In the genomic region with DNA sequence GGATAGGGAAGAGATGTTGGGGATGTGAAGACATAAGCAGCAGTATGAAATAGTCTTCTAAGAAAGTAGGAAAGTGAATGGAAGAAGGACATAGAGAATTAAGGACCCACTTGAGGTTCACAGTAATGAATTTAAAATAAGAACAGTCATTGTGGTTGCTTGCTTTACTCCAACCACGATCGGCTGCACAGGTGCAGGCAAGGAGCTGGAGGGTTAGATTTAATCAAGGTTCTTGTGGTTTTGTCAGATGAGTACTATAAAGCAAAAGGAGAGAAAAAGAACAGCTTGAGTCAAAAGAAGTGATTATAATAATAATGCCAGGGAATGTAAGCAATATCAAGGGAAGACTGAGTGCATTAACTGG, we compare ENCODE assay signal across 8 cellular contexts. TPM values are rescaled to one million over a fixed set of nuclear protein-coding genes. Genes with fewer than 3 reads are reported as not detected.
DNase-seq lines count a peak whose midpoint lies in the region; ATAC-seq and TF ChIP-seq lines count a peak whose summit lies in the region.

No MANE protein-coding gene starts in this region.

- H3K4me3 Mint-ChIP-seq in glutamatergic neuron (ENCODE audit: unreplicated experiment), result no peak overlapping the region

- no peak for ATAC-seq in HG03439 (IDR thresholded peaks at IDR 0.05; ENCODE audit: unreplicated experiment)

- intact Hi-C loops in adrenal gland (cut with DNase I), result no loop called here

- no peaks in the 10 kb centered on the region for H3K27me3 Mint-ChIP-seq in glutamatergic neuron (ENCODE audit: unreplicated experiment)

- peak; percentile 71 for DNase-seq in activated CD4-positive, alpha-beta T cell treated with anti-CD3 and anti-CD28 coated beads for 48 hours
- DNase-seq in astrocyte of the spinal cord (ENCODE audit: low read depth, low spot score) (peak; percentile 31), adrenal gland (no peak), glutamatergic neuron (no peak), substantia nigra (lab: John Stamatoyannopoulos, UW) (no peak)
- peak in 2 of 3 experiments; percentile 15 to 41 for DNase-seq in stimulated activated CD4-positive, alpha-beta T cell treated with anti-CD3 and anti-CD28 coated beads, TNF-alpha, amount 100 ng/mL, for 24 hours (ENCODE audit: low read depth in 3 of 3)

- H3K4me1 Mint-ChIP-seq in glutamatergic neuron (ENCODE audit: low read depth, unreplicated experiment), result no peaks in the 10 kb centered on the region

- no peak overlapping the region for H3K27ac Mint-ChIP-seq in glutamatergic neuron (ENCODE audit: unreplicated experiment)

- H3K27ac ChIP-seq in KOPT-K1 (ENCODE audit: low read depth, low read length, poor library complexity, severe bottlenecking), result peak overlapping the region; percentile 62
- no peak overlapping the region for H3K27ac ChIP-seq in adrenal gland
- H3K27ac ChIP-seq in substantia nigra (ENCODE audit: low read depth, low read length, poor library complexity, severe bottlenecking), result no peak overlapping the region

- H3K36me3 Mint-ChIP-seq in glutamatergic neuron (ENCODE audit: unreplicated experiment), result no peaks in the 10 kb centered on the region

- H3K4me3 ChIP-seq in astrocyte of the spinal cord (ENCODE audit: low read depth, low read length) (no peak overlapping the region), adrenal gland (no peak overlapping the region)

- TF ChIP-seq POLR2A in adrenal gland (IDR thresholded peaks at IDR 0.05), result no peak

- H3K9me3 Mint-ChIP-seq in glutamatergic neuron (ENCODE audit: unreplicated experiment), result peaks cover 1% of the 10 kb centered on the region

- TF ChIP-seq CTCF in astrocyte of the spinal cord (IDR thresholded peaks at IDR 0.05; ENCODE audit: low read depth, low read length) (no peak), adrenal gland (IDR thresholded peaks at IDR 0.05) (no peak), glutamatergic neuron (IDR thresholded peaks at IDR 0.05; ENCODE audit: partially characterized antibody, unreplicated experiment) (no peak)

- WGBS in adrenal gland, 4 donors, result 75 to 87% (median 78%) methylated on average over 2 of the region's 2 CpGs

- H3K36me3 ChIP-seq in KOPT-K1 (ENCODE audit: insufficient read depth, low read length) (peaks cover 40% of the 10 kb centered on the region), adrenal gland (replicated peaks in 1 of 2) (peaks cover 0 to 18% of the 10 kb centered on the region in 2 donors)

- in situ Hi-C loops in astrocyte of the spinal cord (cut with HindIII; ENCODE audit: low sequenced_read_pairs), result no loop called here

- H3K9me3 ChIP-seq in KOPT-K1 (ENCODE audit: insufficient read depth, low read length, poor library complexity, severe bottlenecking), result no peaks in the 10 kb centered on the region
- no peaks in the 10 kb centered on the region for H3K9me3 ChIP-seq in adrenal gland (replicated peaks in 1 of 3)

- H3K4me1 ChIP-seq in adrenal gland (replicated peaks in 1 of 2), result no peaks in the 10 kb centered on the region

- no peaks in the 10 kb centered on the region for H3K27me3 ChIP-seq in adrenal gland

RNA-seq across cellular contexts. Expression of a gene that starts 46.1 kb away (rescaled TPM):
- total RNA-seq in adrenal gland (10 to 100 TPM; 16.6 to 82.8 (median 45.8) TPM), glutamatergic neuron (ENCODE audit: unreplicated experiment) (94.2 TPM)
- 100 to 1,000 TPM; 103 to 181 (median 111) TPM for polyA plus RNA-seq in adrenal gland

Comparison
In these comparisons a context has a peak if more than half of its experiments do, and no peak if none do; other contexts are left out.
1. DNase-seq: peak in activated CD4-positive, alpha-beta T cell treated with anti-CD3 and anti-CD28 coated beads for 48 hours (single experiment), astrocyte of the spinal cord (single experiment) and stimulated activated CD4-positive, alpha-beta T cell treated with anti-CD3 and anti-CD28 coated beads, TNF-alpha, amount 100 ng/mL, for 24 hours (2 of 3); none in adrenal gland (0 of 7), glutamatergic neuron (single experiment) and substantia nigra (0 of 49).